9 cellular contexts compared by ENCODE assay signal in the genomic region with DNA sequence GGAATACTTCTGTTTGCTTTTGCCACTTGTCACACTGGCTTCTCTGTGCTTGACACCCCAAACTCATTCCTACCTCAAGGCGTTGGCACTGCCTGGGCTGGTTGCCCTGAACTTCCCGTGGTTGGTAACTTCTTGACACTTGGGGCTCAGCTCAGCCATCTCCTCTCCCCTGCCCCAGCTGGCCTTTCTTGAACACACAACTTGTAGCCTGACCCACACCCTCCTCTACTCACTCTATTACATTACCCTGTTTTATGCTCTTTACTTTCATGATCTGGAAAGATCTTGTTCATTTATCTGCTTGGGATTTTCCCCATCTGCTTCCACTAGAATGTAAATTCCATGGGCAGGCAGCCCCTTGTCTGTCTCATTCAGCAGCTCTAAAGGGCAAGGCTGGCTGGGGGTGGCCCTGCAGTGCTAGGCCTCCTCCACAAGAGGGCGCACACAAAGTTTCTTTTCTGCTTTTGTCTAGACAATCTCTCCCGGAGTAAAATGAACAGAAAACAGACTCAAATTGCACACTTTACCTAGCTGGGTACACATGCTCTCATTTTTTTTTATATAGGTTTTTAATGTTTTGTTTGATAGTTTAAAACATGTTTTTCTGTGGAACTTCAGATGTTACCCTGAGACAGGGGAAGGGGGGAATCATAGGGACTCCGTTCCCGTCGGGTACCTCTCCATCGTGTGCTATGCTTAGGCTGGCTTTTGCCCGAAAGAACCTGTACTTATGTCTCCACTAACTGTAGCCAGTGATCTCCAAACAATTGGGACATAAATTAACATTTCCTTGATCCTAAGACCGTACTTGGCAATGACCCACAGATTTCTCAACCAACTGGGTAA. TPM values are rescaled to one million over a fixed set of nuclear protein-coding genes. Genes with fewer than 3 reads are reported as not detected.
DNase-seq lines count a peak whose midpoint lies in the region; ATAC-seq and TF ChIP-seq lines count a peak whose summit lies in the region.
"Had no signal": no experiment of that assay in that cellular context is flagged by ENCODE, and none has a peak within 500 bp of the region (broad histone marks: within the 10 kb centered on the region; RNA-seq: fewer than 3 reads in every experiment).

No MANE protein-coding gene starts in this region.

- TF ChIP-seq CTCF in BJ (IDR thresholded peaks at IDR 0.05; ENCODE audit: insufficient read depth, low read depth, low read length) (peak; percentile 99), RWPE2 (IDR thresholded peaks at IDR 0.05; ENCODE audit: poor library complexity, severe bottlenecking) (peak; percentile 96)

- H3K4me3 Mint-ChIP-seq in activated naive CD4-positive, alpha-beta T cell treated with anti-CD3 and anti-CD28 coated beads for 36 hours, result no peak overlapping the region

- DNase-seq in BJ (ENCODE audit: low read depth), result no peak
- no peak for DNase-seq in RWPE2 (ENCODE audit: low spot score)
- peak; percentile 81 for DNase-seq in activated naive CD4-positive, alpha-beta T cell treated with anti-CD3 and anti-CD28 coated beads for 36 hours
- peak; percentile 55 for DNase-seq in Right ventricle myocardium superior
- DNase-seq in renal cortical epithelial cell (ENCODE audit: low read depth), result peak; percentile 16

- peaks cover 1% of the 10 kb centered on the region for H3K4me1 Mint-ChIP-seq in activated naive CD4-positive, alpha-beta T cell treated with anti-CD3 and anti-CD28 coated beads for 36 hours (ENCODE audit: low read depth)

- peaks cover 12% of the 10 kb centered on the region for H3K27me3 Mint-ChIP-seq in activated naive CD4-positive, alpha-beta T cell treated with anti-CD3 and anti-CD28 coated beads for 36 hours (ENCODE audit: low read depth)

- intact Hi-C loops in activated naive CD4-positive, alpha-beta T cell treated with anti-CD3 and anti-CD28 coated beads for 36 hours (cut with micrococcal nuclease), result loop anchor here (1.0 kb wide), 2 partner anchors 40 to 163 kb away; partner anchors contain the start of genes E2F8 and ZDHHC13
- intact Hi-C loops in Right ventricle myocardium superior (cut with DNase I), result loop anchor here (5.0 kb wide), 1 partner anchor 35 kb away; no protein-coding TSS in a partner anchor

- H3K27ac Mint-ChIP-seq in activated naive CD4-positive, alpha-beta T cell treated with anti-CD3 and anti-CD28 coated beads for 36 hours, result no peak overlapping the region

- no peaks in the 10 kb centered on the region for H3K9me3 Mint-ChIP-seq in activated naive CD4-positive, alpha-beta T cell treated with anti-CD3 and anti-CD28 coated beads for 36 hours

- POLR2A ChIA-PET in BJ (lab: Charles Lee), result no interaction called here

- no peaks in the 10 kb centered on the region for H3K27me3 ChIP-seq in BJ (ENCODE audit: control insufficient read depth, insufficient read depth, low read length)
- no peaks in the 10 kb centered on the region for H3K27me3 ChIP-seq in RWPE2 (ENCODE audit: insufficient read depth, poor library complexity, severe bottlenecking)

- peaks cover 20% of the 10 kb centered on the region for H3K4me1 ChIP-seq in RWPE2 (ENCODE audit: insufficient read depth, poor library complexity, severe bottlenecking)

- ATAC-seq in GM19023 (IDR thresholded peaks at IDR 0.05; ENCODE audit: unreplicated experiment), result peak; percentile 58
- ATAC-seq in RWPE2 (ENCODE audit: low read depth), result no peak
- peak; percentile 85 for ATAC-seq in Right ventricle myocardium superior (ENCODE audit: poor library complexity)
- no peak for ATAC-seq in GM21717 (IDR thresholded peaks at IDR 0.05; ENCODE audit: unreplicated experiment)

- no peaks in the 10 kb centered on the region for H3K9me3 ChIP-seq in RWPE2 (ENCODE audit: severe bottlenecking)

- peak; percentile 66 for TF ChIP-seq RAD21 in Ishikawa (IDR thresholded peaks at IDR 0.05; ENCODE audit: low read depth)

- TF ChIP-seq EP300 in Ishikawa (IDR thresholded peaks at IDR 0.05; ENCODE audit: borderline replicate concordance), result no peak

- H3K4me3 ChIP-seq in BJ (ENCODE audit: low read depth, low read length) (no peak overlapping the region), RWPE2 (ENCODE audit: severe bottlenecking) (no peak overlapping the region)

- H3K27ac ChIP-seq in RWPE2 (ENCODE audit: poor library complexity, severe bottlenecking), result peak overlapping the region; percentile 5

- no peaks in the 10 kb centered on the region for H3K36me3 ChIP-seq in BJ (ENCODE audit: control insufficient read depth, insufficient read depth, low read length)
- H3K36me3 ChIP-seq in RWPE2 (ENCODE audit: low read depth), result no peaks in the 10 kb centered on the region

- H3K36me3 Mint-ChIP-seq in activated naive CD4-positive, alpha-beta T cell treated with anti-CD3 and anti-CD28 coated beads for 36 hours (ENCODE audit: low read depth), result no peaks in the 10 kb centered on the region

- CTCF ChIA-PET in BJ (lab: Yijun Ruan, JAX), result interaction anchor here (0.5 to 3.0 kb wide), 36 partner anchors 9 to 1350 kb away, joined by 3 to 11 read pairs (median 4); partner anchors contain the start of genes MRGPRX2 and ZDHHC13
- CTCF ChIA-PET in activated naive CD4-positive, alpha-beta T cell treated with anti-CD3 and anti-CD28 coated beads for 36 hours (lab: Charles Lee), result interaction anchor here (0.6 to 2.8 kb wide), 26 partner anchors 9 to 1397 kb away, joined by 3 to 17 read pairs (median 4); partner anchors contain the start of gene MRGPRX2

TF ChIP-seq in Ishikawa, 13 proteins besides CTCF, POLR2A, EP300 and RAD21:
- TF ChIP-seq YY1 (IDR thresholded peaks at IDR 0.05; ENCODE audit: low read depth) (no peak), EGR1 (IDR thresholded peaks at IDR 0.05) (no peak), CEBPB (IDR thresholded peaks at IDR 0.05) (no peak), TAF1 (IDR thresholded peaks at IDR 0.05; ENCODE audit: low read depth) (no peak), TCF12 (IDR thresholded peaks at IDR 0.05; ENCODE audit: low read depth) (no peak), TEAD4 (IDR thresholded peaks at IDR 0.05) (no peak), ZBTB7A (IDR thresholded peaks at IDR 0.05; ENCODE audit: low read depth) (no peak), FOXM1 (IDR thresholded peaks at IDR 0.05; ENCODE audit: borderline replicate concordance, low read depth) (no peak), REST (IDR thresholded peaks at IDR 0.05; ENCODE audit: low read depth) (no peak), CREB1 (IDR thresholded peaks at IDR 0.05; ENCODE audit: low read depth) (no peak)
- TF ChIP-seq, protein P1, sequence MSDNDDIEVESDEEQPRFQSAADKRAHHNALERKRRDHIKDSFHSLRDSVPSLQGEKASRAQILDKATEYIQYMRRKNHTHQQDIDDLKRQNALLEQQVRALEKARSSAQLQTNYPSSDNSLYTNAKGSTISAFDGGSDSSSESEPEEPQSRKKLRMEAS (IDR thresholded peaks at IDR 0.05), result no peak

RNA-seq across cellular contexts. Expression of gene MRGPRX2, which starts 16.4 kb away (rescaled TPM):
- polyA plus RNA-seq in BJ (2011; rRNA removed), result not detected in 2 replicates
- polyA minus RNA-seq in BJ (2011; rRNA and poly(A)+ RNA removed), result not detected in 2 replicates
- total RNA-seq in activated naive CD4-positive, alpha-beta T cell treated with anti-CD3 and anti-CD28 coated beads for 36 hours, result not detected
- total RNA-seq in Right ventricle myocardium superior (not detected), renal cortical epithelial cell (not detected in 2 replicates)
- total RNA-seq: urinary bladder had no signal

RNA-seq across cellular contexts. Expression of gene ZDHHC13, which starts 40.0 kb away (rescaled TPM):
- 9.3 and 16.7 TPM in 2 replicates for polyA plus RNA-seq in BJ (2011; rRNA removed)
- polyA minus RNA-seq in BJ (2011; rRNA and poly(A)+ RNA removed), result 9.5 and 9.8 TPM in 2 replicates
- 10 to 100 TPM; 20.9 to 25.1 TPM for total RNA-seq in activated naive CD4-positive, alpha-beta T cell treated with anti-CD3 and anti-CD28 coated beads for 36 hours
- 5.6 TPM for total RNA-seq in Right ventricle myocardium superior
- total RNA-seq in renal cortical epithelial cell, result 28.5 and 63.6 TPM in 2 replicates

Comparison
In these comparisons a context has a peak if more than half of its experiments do, and no peak if none do; other contexts are left out.
1. DNase-seq: peak in activated naive CD4-positive, alpha-beta T cell treated with anti-CD3 and anti-CD28 coated beads for 36 hours (single experiment), Right ventricle myocardium superior (single experiment) and renal cortical epithelial cell (single experiment); none in BJ (single experiment) and RWPE2 (single experiment).
2. ATAC-seq: peak in GM19023 (single experiment) and Right ventricle myocardium superior (single experiment); none in RWPE2 (single experiment) and GM21717 (single experiment).